ENCODE assay signal across 34 cellular contexts in the genomic region with DNA sequence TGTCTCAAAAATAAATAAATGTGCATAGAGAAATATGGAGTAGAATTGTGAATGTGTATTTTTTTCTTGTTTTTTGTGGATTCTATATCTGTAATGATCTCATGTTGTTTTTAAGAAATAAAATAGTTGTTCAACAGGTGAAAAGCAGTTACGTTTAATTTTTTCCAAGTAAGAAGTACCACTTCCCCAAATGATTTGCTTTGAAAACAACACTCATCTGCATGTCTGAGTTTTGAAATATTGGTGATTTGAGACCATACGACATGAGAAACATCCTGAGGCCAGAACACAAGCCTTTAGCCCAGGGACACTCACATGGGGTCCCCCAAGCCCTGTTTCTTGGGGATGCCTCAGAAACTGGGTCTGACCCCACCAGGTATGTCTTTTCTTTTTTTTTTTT.
"Had no signal": no experiment of that assay in that cellular context is flagged by ENCODE, and none has a peak within 500 bp of the region (broad histone marks: within the 10 kb centered on the region; RNA-seq: fewer than 3 reads in every experiment).

No MANE protein-coding gene starts in this region.

- H3K36me3 ChIP-seq: Peyer's patch, SJSA1 had no signal

- H3K9me3 Mint-ChIP-seq: activated CD4-positive, alpha-beta T cell treated with anti-CD3 and anti-CD28 coated beads, Interleukin-2, amount 10 ng/mL, durations not matched to agents 7 days and 5 days; activated naive CD4-positive, alpha-beta T cell treated with anti-CD3 and anti-CD28 coated beads for 36 hours; activated naive CD4-positive, alpha-beta T cell treated with anti-CD3 and anti-CD28 coated beads, Interleukin-2, amount 50 U/mL, for 72 hours; activated T-cell treated with anti-CD3 and anti-CD28 coated beads, Interleukin-2, amount 50 U/mL, for 24 hours; activated T-helper 2 cell treated with anti-CD3 and anti-CD28 coated beads, Interferon-gamma antibody, Interleukin-2, Interleukin-4, amounts not matched to agents 10 μg/mL and 5 μg/mL and 100 μg/mL, durations not matched to agents 14 hours and 24 hours and 36 hours; T-helper 2 cell treated with Interferon-gamma antibody and Interleukin-4, amounts not matched to agents 5 μg/mL and 100 μg/mL, for 36 hours had no signal

- H3K4me3 ChIP-seq: SJSA1 had no signal

- H3K9ac ChIP-seq: KMS-11, SK-N-SH had no signal

- H3K36me3 Mint-ChIP-seq: activated naive CD4-positive, alpha-beta T cell treated with anti-CD3 and anti-CD28 coated beads, Interleukin-2, amount 50 U/mL, for 72 hours; brain had no signal

- ATAC-seq: activated CD4-positive, alpha-beta T cell treated with anti-CD3 and anti-CD28 coated beads for 36 hours; activated CD4-positive, CD25-positive, alpha-beta regulatory T cell treated with anti-CD3 and anti-CD28 coated beads, Interleukin-2, amount 50 U/mL, for 24 hours; activated CD8-positive, alpha-beta T cell treated with anti-CD3 and anti-CD28 coated beads, Interleukin-2, amount 10 ng/mL, durations not matched to agents 7 days and 5 days; activated naive CD4-positive, alpha-beta T cell treated with anti-CD3 and anti-CD28 coated beads, Interleukin-2, amount 50 U/mL, for 72 hours; PC-3 had no signal

- H3K27ac ChIP-seq: KMS-11, SJSA1 had no signal

- DNase-seq: activated CD4-positive, alpha-beta T cell treated with anti-CD3 and anti-CD28 coated beads for 36 hours; activated CD4-positive, alpha-beta T cell treated with anti-CD3 and anti-CD28 coated beads, Interleukin-2, amount 10 ng/mL, durations not matched to agents 7 days and 5 days; activated CD4-positive, alpha-beta T cell treated with anti-CD3 and anti-CD28 coated beads, Interleukin-2, amount 50 U/mL, for 48 hours; activated CD8-positive, alpha-beta T cell treated with anti-CD3 and anti-CD28 coated beads, Interleukin-2, amount 10 ng/mL, durations not matched to agents 7 days and 5 days; activated gamma-delta T cell treated with Interleukin-2 at 50 U/mL for 16 hours; activated naive CD4-positive, alpha-beta T cell treated with anti-CD3 and anti-CD28 coated beads for 36 hours; activated T-cell treated with anti-CD3 and anti-CD28 coated beads, Interleukin-2, amount 50 U/mL, for 24 hours; anterior cingulate cortex; caudate nucleus; cerebellar nuclear complex; NCI-H1092 treated with DMSO at 0.1 percent for 48 hours; NCI-H1417; NCI-H146; NCI-H187; NCI-H2029 treated with DMSO at 0.1 percent for 48 hours; NCI-H2107; NCI-H2171; NCI-H510A; NCI-H526; NCI-H748 treated with DMSO at 0.1 percent for 48 hours; NK-92 treated with Interleukin-12 subunit alpha and Interleukin-12 subunit beta, amount 100 ng/mL, for 24 hours; Peyer's patch; RPMI8226; SHP77 treated with DMSO at 0.1 percent for 48 hours; SK-N-SH had no signal

- H3K27ac Mint-ChIP-seq: activated CD4-positive, alpha-beta T cell treated with anti-CD3 and anti-CD28 coated beads for 36 hours; activated CD4-positive, alpha-beta T cell treated with anti-CD3 and anti-CD28 coated beads, Interleukin-2, amount 10 ng/mL, durations not matched to agents 7 days and 5 days; activated CD8-positive, alpha-beta T cell treated with anti-CD3 and anti-CD28 coated beads, Interleukin-2, amount 10 ng/mL, durations not matched to agents 7 days and 5 days; activated naive CD4-positive, alpha-beta T cell treated with anti-CD3 and anti-CD28 coated beads for 36 hours; activated T-cell treated with anti-CD3 and anti-CD28 coated beads, Interleukin-2, amount 50 U/mL, for 24 hours; activated T-helper 2 cell treated with anti-CD3 and anti-CD28 coated beads, Interferon-gamma antibody, Interleukin-2, Interleukin-4, amounts not matched to agents 10 μg/mL and 5 μg/mL and 100 μg/mL, durations not matched to agents 14 hours and 24 hours and 36 hours; T-helper 2 cell treated with Interferon-gamma antibody and Interleukin-4, amounts not matched to agents 5 μg/mL and 100 μg/mL, for 36 hours had no signal

- H3K27me3 ChIP-seq: Peyer's patch had no signal

- H3K27me3 Mint-ChIP-seq: activated CD4-positive, alpha-beta T cell treated with anti-CD3 and anti-CD28 coated beads for 36 hours; activated T-cell treated with anti-CD3 and anti-CD28 coated beads, Interleukin-2, amount 50 U/mL, for 24 hours had no signal

- H3K4me2 ChIP-seq: SK-N-SH had no signal

- H3K4me3 Mint-ChIP-seq: activated CD4-positive, alpha-beta T cell treated with anti-CD3 and anti-CD28 coated beads for 36 hours; activated CD4-positive, alpha-beta T cell treated with anti-CD3 and anti-CD28 coated beads, Interleukin-2, amount 10 ng/mL, durations not matched to agents 7 days and 5 days; activated CD8-positive, alpha-beta T cell treated with anti-CD3 and anti-CD28 coated beads, Interleukin-2, amount 10 ng/mL, durations not matched to agents 7 days and 5 days; activated naive CD4-positive, alpha-beta T cell treated with anti-CD3 and anti-CD28 coated beads for 36 hours; activated T-cell treated with anti-CD3 and anti-CD28 coated beads, Interleukin-2, amount 50 U/mL, for 24 hours; T-helper 1 cell treated with Interleukin-12 subunit alpha and Interleukin-12 subunit beta and Interleukin-4 antibody, amounts not matched to agents 30 μg/mL and 1 μg/mL, for 36 hours; T-helper 2 cell treated with Interferon-gamma antibody and Interleukin-4, amounts not matched to agents 5 μg/mL and 100 μg/mL, for 36 hours had no signal
